Comparison of ENCODE assay signal across 7 cellular contexts in the genomic region with DNA sequence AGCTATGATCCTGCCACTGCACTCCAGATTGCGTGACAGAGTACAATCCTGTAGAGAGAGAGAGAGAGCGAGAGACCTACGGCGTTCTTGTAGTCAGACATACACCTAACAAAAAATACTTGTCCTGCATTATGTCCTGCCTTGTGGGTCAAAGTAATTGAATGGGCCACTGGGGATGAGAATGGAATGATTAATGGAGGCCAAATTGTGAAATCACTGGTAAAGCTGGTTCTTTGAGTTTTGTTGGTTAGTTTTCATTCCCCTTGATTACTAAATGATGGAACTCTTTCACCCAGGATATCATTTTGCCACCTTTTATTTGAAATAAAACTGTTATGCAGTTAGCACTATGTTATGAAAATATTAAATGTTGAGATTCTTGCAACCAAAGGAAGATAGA.
"Had no signal": no experiment of that assay in that cellular context is flagged by ENCODE, and none has a peak within 500 bp of the region (broad histone marks: within the 10 kb centered on the region; RNA-seq: fewer than 3 reads in every experiment).

No MANE protein-coding gene starts in this region.

- H3K9me3 Mint-ChIP-seq: GM23338, H9, IgD-negative memory B cell had no signal

- DNase-seq: H9, HCEC 1CT, KBM-7 had no signal

- H3K36me3 Mint-ChIP-seq: IgD-negative memory B cell had no signal

- H3K27ac ChIP-seq: HL-60 had no signal

- H3K4me3 ChIP-seq: GM23338 had no signal

- H3K4me3 Mint-ChIP-seq: GM23338, H9, IgD-negative memory B cell had no signal

- H3K27ac Mint-ChIP-seq: GM23338, IgD-negative memory B cell had no signal

- H3K4me2 ChIP-seq: GM23338 had no signal

- ATAC-seq: GM23338, HepG2 had no signal

- H2AFZ ChIP-seq: GM23338 had no signal
